12 cellular contexts compared by ENCODE assay signal in the genomic region with DNA sequence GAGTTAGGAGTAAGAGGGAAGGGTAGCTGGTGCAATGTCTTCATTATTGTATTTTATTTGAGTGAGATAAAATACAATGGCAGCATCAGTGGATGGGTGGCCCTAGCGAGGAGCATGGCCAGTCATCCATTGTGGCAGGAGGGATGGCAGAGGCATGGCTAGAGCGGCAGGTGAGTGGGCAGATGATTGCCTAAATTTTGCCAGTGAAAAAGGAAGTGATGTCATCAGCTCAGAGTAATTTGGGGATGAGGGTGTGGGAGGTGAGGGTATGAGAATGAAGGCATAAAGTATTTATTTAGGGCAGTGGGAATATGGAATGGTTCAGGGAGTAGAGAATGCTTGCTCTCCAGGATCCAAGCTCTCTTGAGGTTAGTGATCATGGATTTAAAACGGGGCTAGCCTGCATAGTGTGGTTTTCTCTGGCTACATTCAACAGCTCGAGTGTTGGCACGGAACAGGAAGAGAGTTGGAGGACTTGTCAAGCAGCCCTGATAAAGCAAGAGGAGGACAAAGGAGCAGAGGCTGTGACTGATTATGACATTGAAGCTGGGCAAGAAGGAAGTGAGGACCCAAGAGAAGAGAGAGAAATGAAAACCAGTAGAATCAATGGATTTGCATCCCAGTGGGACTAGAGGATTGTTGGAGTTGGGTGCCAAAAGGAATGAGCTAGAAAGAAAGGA. TPM values are rescaled to one million over a fixed set of nuclear protein-coding genes. Genes with fewer than 3 reads are reported as not detected.
A peak's percentile ranks its signal among the peaks of the same experiment; 100 is the strongest.
DNase-seq lines count a peak whose midpoint lies in the region; ATAC-seq and TF ChIP-seq lines count a peak whose summit lies in the region.
"Had no signal": no experiment of that assay in that cellular context is flagged by ENCODE, and none has a peak within 500 bp of the region (broad histone marks: within the 10 kb centered on the region; RNA-seq: fewer than 3 reads in every experiment).

No MANE protein-coding gene starts in this region.

- TF ChIP-seq CTCF in Calu3 (IDR thresholded peaks at IDR 0.05; ENCODE audit: unreplicated experiment) (no peak), NB4 (IDR thresholded peaks at IDR 0.05; ENCODE audit: low read depth, low read length) (no peak)

- TF ChIP-seq POLR2A in NB4 (IDR thresholded peaks at IDR 0.05; ENCODE audit: extremely low read depth, insufficient read length) = no peak

- peaks cover 7% of the 10 kb centered on the region for H3K9me3 Mint-ChIP-seq in Calu3 (ENCODE audit: low read depth, unreplicated experiment)
- no peaks in the 10 kb centered on the region for H3K9me3 Mint-ChIP-seq in central memory CD8-positive, alpha-beta T cell

- peak overlapping the region; percentile 40 for H3K4me3 Mint-ChIP-seq in Calu3 (ENCODE audit: low read depth, unreplicated experiment)
- H3K4me3 Mint-ChIP-seq in central memory CD8-positive, alpha-beta T cell = no peak overlapping the region

- H3K36me3 Mint-ChIP-seq in Calu3 (ENCODE audit: insufficient read depth, unreplicated experiment) = peaks cover 26% of the 10 kb centered on the region
- no peaks in the 10 kb centered on the region for H3K36me3 Mint-ChIP-seq in central memory CD8-positive, alpha-beta T cell (ENCODE audit: insufficient read depth)

- intact Hi-C loops in Calu3 (cut with micrococcal nuclease; ENCODE audit: unreplicated experiment) = loop anchor here (5.0 kb wide), 1 partner anchor 51 kb away; no protein-coding TSS in a partner anchor

- DNase-seq in Calu3 (peak; percentile 28), NB4 (ENCODE audit: low read depth) (peak; percentile 39), myocyte (ENCODE audit: low read depth) (peak; percentile 68), HCEC 1CT (no peak), cerebellar nuclear complex (lab: John Stamatoyannopoulos, UW) (no peak)
- DNase-seq in central memory CD8-positive, alpha-beta T cell (ENCODE audit: low spot score in 2 of 2) = no peak
- DNase-seq: cortex of kidney, NCI-H510A, spleen had no signal

- H3K4me1 Mint-ChIP-seq in Calu3 (ENCODE audit: low read depth, unreplicated experiment) = peaks cover 38% of the 10 kb centered on the region
- peaks cover 21% of the 10 kb centered on the region for H3K4me1 Mint-ChIP-seq in central memory CD8-positive, alpha-beta T cell

- no peak overlapping the region for H3K4me3 ChIP-seq in NB4 (ENCODE audit: low read depth, low read length)
- H3K4me3 ChIP-seq: spleen had no signal

- CTCF ChIA-PET in Calu3 (lab: Charles Lee) = interaction anchor here (0.8 to 1.4 kb wide), 9 partner anchors 15 to 258 kb away, joined by 3 to 4 read pairs (median 3); partner anchors contain the start of genes SERPINA1, SERPINA10 and SERPINA6

- peak overlapping the region; percentile 77 for H3K27ac Mint-ChIP-seq in Calu3 (ENCODE audit: unreplicated experiment)
- peak overlapping the region; percentile 1 for H3K27ac Mint-ChIP-seq in central memory CD8-positive, alpha-beta T cell (ENCODE audit: low read depth)

- no peaks in the 10 kb centered on the region for H3K27me3 Mint-ChIP-seq in Calu3 (ENCODE audit: unreplicated experiment)
- H3K27me3 Mint-ChIP-seq in central memory CD8-positive, alpha-beta T cell = peaks cover 27% of the 10 kb centered on the region

- ATAC-seq in central memory CD8-positive, alpha-beta T cell (replicated peaks; ENCODE audit: extremely low read depth, poor library complexity, severe bottlenecking) = no peak
- ATAC-seq in GM19467 (IDR thresholded peaks at IDR 0.05; ENCODE audit: unreplicated experiment) (no peak), GM18498 (IDR thresholded peaks at IDR 0.05; ENCODE audit: unreplicated experiment) (no peak)

- BruUV-seq in Calu3 (replicated peaks; lab: Mats Ljungman, UMichigan) = no TSS peak

RNA-seq across cellular contexts. Expression of gene SERPINA6, which starts 18.7 kb away (rescaled TPM):
- total RNA-seq in Calu3 (2022) (4.5 and 5.8 TPM in 2 replicates), myocyte (not detected in 2 replicates)
- polyA plus RNA-seq in myocyte (2012) = not detected
- total RNA-seq: spleen had no signal
- polyA plus RNA-seq: spleen had no signal

RNA-seq across cellular contexts. Expression of gene SERPINA2, which starts 24.7 kb away (rescaled TPM):
- total RNA-seq in Calu3 (2022) (not detected in 2 replicates), myocyte (not detected in 2 replicates)
- not detected for polyA plus RNA-seq in myocyte (2012)
- total RNA-seq: mucosa of gallbladder, spleen had no signal
- polyA plus RNA-seq: spleen had no signal

RNA-seq across cellular contexts. Expression of gene SERPINA1, which starts 46.6 kb away (rescaled TPM):
- total RNA-seq in Calu3 (2022) (167 and 235 TPM in 2 replicates), myocyte (not detected in 2 replicates)
- 0.08 TPM for polyA plus RNA-seq in myocyte (2012)

RNA-seq across cellular contexts. Expression of gene SERPINA10, which starts 48.7 kb away (rescaled TPM):
- total RNA-seq in Calu3 (2022) (not detected in 2 replicates), myocyte (not detected in 2 replicates)
- 0.03 TPM for polyA plus RNA-seq in myocyte (2012)
- total RNA-seq: spleen had no signal
- polyA plus RNA-seq: spleen had no signal

Comparison
In these comparisons a context has a peak if more than half of its experiments do, and no peak if none do; other contexts are left out.
1. DNase-seq: peak in Calu3 (single experiment), NB4 (single experiment) and myocyte (single experiment); none in central memory CD8-positive, alpha-beta T cell (0 of 2), HCEC 1CT (single experiment) and cerebellar nuclear complex (0 of 2).
2. RNA of gene SERPINA1, which starts 46.6 kb away (total RNA-seq): 167 to 235 TPM in Calu3; not detected in myocyte; every median in the first group is over 100 times any median in the second.